ENCODE assay signal across 8 cellular contexts in genomic region chr2:164840930-164841718, GRCh38. TPM values are rescaled to one million over a fixed set of nuclear protein-coding genes. Genes with fewer than 3 reads are reported as not detected.
DNase-seq lines count a peak whose midpoint lies in the region; ATAC-seq, FAIRE-seq and TF ChIP-seq lines count a peak whose summit lies in the region.

No MANE protein-coding gene starts in this region.

- peaks cover 4% of the 10 kb centered on the region for H3K79me2 ChIP-seq in endothelial cell of umbilical vein (ENCODE audit: control insufficient read depth, insufficient read depth, low read length)
- H3K79me2 ChIP-seq in mesendoderm (ENCODE audit: control insufficient read depth, insufficient read depth, low read length), result no peaks in the 10 kb centered on the region

- no peaks in the 10 kb centered on the region for H3K9me1 ChIP-seq in endothelial cell of umbilical vein (replicated peaks; ENCODE audit: control insufficient read depth, extremely low read depth, insufficient read depth, low read length)

- intact Hi-C loops in endothelial cell of umbilical vein (cut with micrococcal nuclease), result loop anchor here (1.0 to 5.0 kb wide), 6 partner anchors 46 to 151 kb away; no protein-coding TSS in a partner anchor

- no peak overlapping the region for H4K5ac ChIP-seq in mesendoderm (ENCODE audit: low read length)

- FAIRE-seq in endothelial cell of umbilical vein (lab: Jason Lieb, UNC), result peak; percentile 18

- peak overlapping the region; percentile 48 to 84 (median 80) for H3K4me3 ChIP-seq in endothelial cell of umbilical vein (replicated peaks in 1 of 3; ENCODE audit: insufficient read depth in 1 of 3, low read depth in 1 of 3, low read length in 3 of 3)
- H3K4me3 ChIP-seq in mesendoderm (ENCODE audit: low read length), result peak overlapping the region; percentile 74

- H3K79me1 ChIP-seq in mesendoderm (ENCODE audit: low read length), result no peaks in the 10 kb centered on the region

- TF ChIP-seq POLR2A in endothelial cell of umbilical vein (IDR thresholded peaks at IDR 0.05; ENCODE audit: low read depth, low read length), result no peak

- peak overlapping the region; percentile 82 for H2AFZ ChIP-seq in endothelial cell of umbilical vein (ENCODE audit: low read depth, low read length)

- H4K20me1 ChIP-seq in endothelial cell of umbilical vein (replicated peaks; ENCODE audit: control insufficient read depth, extremely low read depth, insufficient read depth, low read length), result no peaks in the 10 kb centered on the region

- H2BK15ac ChIP-seq in mesendoderm (replicated peaks; ENCODE audit: low read depth), result no peak overlapping the region

- H3K9ac ChIP-seq in endothelial cell of umbilical vein (replicated peaks; ENCODE audit: extremely low read depth, insufficient read depth, low read length) (peak overlapping the region; percentile 91), mesendoderm (ENCODE audit: low read length) (peak overlapping the region; percentile 72)

- no peak overlapping the region for H4K8ac ChIP-seq in mesendoderm (ENCODE audit: low read depth, low read length)

- peak in 1 of 2 donors; percentile 17 for TF ChIP-seq CTCF in endothelial cell of umbilical vein (IDR thresholded peaks at IDR 0.05; ENCODE audit: extremely low read depth in 1 of 2, insufficient read depth in 1 of 2, low read depth in 1 of 2, low read length in 2 of 2)

- ATAC-seq in HG02588 (IDR thresholded peaks at IDR 0.05; ENCODE audit: unreplicated experiment), result peak; percentile 51

- no peak overlapping the region for H3K23ac ChIP-seq in mesendoderm (ENCODE audit: low read length)

- peak; percentile 20 for DNase-seq in stimulated activated CD4-positive, alpha-beta T cell treated with anti-CD3 and anti-CD28 coated beads, Interleukin-12 subunit alpha, Interleukin-12 subunit beta, amount 100 ng/mL, for 4 hours
- no peak for DNase-seq in stimulated activated CD4-positive, alpha-beta T cell treated with anti-CD3 and anti-CD28 coated beads, Interleukin-4, amount 100 ng/mL, for 24 hours
- peak; percentile 33 for DNase-seq in NCI-H1092 (lab: John Stamatoyannopoulos, UW)
- peak; percentile 88 for DNase-seq in UCSD-AML1 (lab: John Stamatoyannopoulos, UW; ENCODE audit: unreplicated experiment)
- DNase-seq in endothelial cell of umbilical vein (ENCODE audit: low read depth, low spot score), result peak; percentile 83
- DNase-seq in mesendoderm, result peak; percentile 92

- no TSS peak for BruUV-seq in endothelial cell of umbilical vein (replicated peaks; lab: Mats Ljungman, UMichigan)

- no peak overlapping the region for H2BK120ac ChIP-seq in mesendoderm (ENCODE audit: low read depth, low read length)

- H3K4me1 ChIP-seq in endothelial cell of umbilical vein (ENCODE audit: control insufficient read depth, extremely low read depth, insufficient read depth, low read length) (peaks cover 19% of the 10 kb centered on the region), mesendoderm (ENCODE audit: control insufficient read depth, low read depth, low read length) (peaks cover 2% of the 10 kb centered on the region)

- no peak overlapping the region for H2AK5ac ChIP-seq in mesendoderm (ENCODE audit: low read length)

- H3K27ac ChIP-seq in endothelial cell of umbilical vein (ENCODE audit: insufficient read depth, low read depth, low read length) (peak overlapping the region; percentile 74), mesendoderm (ENCODE audit: low read depth, low read length) (peak overlapping the region; percentile 78), temporal lobe (ENCODE audit: low read depth, low read length) (peak overlapping the region; percentile 65)

- H3K9me3 ChIP-seq in endothelial cell of umbilical vein (replicated peaks; ENCODE audit: control insufficient read depth, insufficient read depth, low read length), result no peaks in the 10 kb centered on the region

- CTCF ChIA-PET in endothelial cell of umbilical vein (lab: Charles Lee), result interaction anchor here (0.7 to 3.6 kb wide), 56 partner anchors 9 to 1683 kb away, joined by 3 to 48 read pairs (median 4); partner anchors contain the start of genes GRB14 and SCN3A

- no peaks in the 10 kb centered on the region for H3K27me3 ChIP-seq in endothelial cell of umbilical vein (ENCODE audit: control insufficient read depth in 2 of 2, insufficient read depth in 2 of 2, low read length in 2 of 2)
- no peaks in the 10 kb centered on the region for H3K27me3 ChIP-seq in mesendoderm (ENCODE audit: insufficient read depth, low read length, poor library complexity)

- H3K18ac ChIP-seq in mesendoderm (ENCODE audit: low read length), result peak overlapping the region; percentile 75

- H3K36me3 ChIP-seq in endothelial cell of umbilical vein (ENCODE audit: control insufficient read depth in 2 of 2, extremely low read depth in 1 of 2, insufficient read depth in 2 of 2, low read length in 2 of 2), result no peaks in the 10 kb centered on the region
- H3K36me3 ChIP-seq in mesendoderm (ENCODE audit: control insufficient read depth, insufficient read depth, low read length), result no peaks in the 10 kb centered on the region

- no peak overlapping the region for H2BK5ac ChIP-seq in mesendoderm (ENCODE audit: low read length)

- POLR2A ChIA-PET in endothelial cell of umbilical vein (lab: Charles Lee), result interaction anchor here (0.7 to 1.4 kb wide), 3 partner anchors 8 to 63 kb away, joined by 4 to 5 read pairs (median 5); no protein-coding TSS in a partner anchor

- no CpG with 5 or more reads among the region's 90 CpGs for WGBS in mesendoderm (ENCODE audit: extremely low coverage, insufficient coverage, low lambda C conversion rate)

- H3K56ac ChIP-seq in mesendoderm (ENCODE audit: low read length), result peak overlapping the region; percentile 81

- dilution Hi-C loops in endothelial cell of umbilical vein (cut with MboI; ENCODE audit: extremely low pct_ligation_motif_present, low sequenced_read_pairs), result no loop called here

- H3K4me2 ChIP-seq in endothelial cell of umbilical vein (ENCODE audit: insufficient read depth, low read length) (peak overlapping the region; percentile 96), mesendoderm (ENCODE audit: low read length) (peak overlapping the region; percentile 85)

- no peak overlapping the region for H3K4ac ChIP-seq in mesendoderm (ENCODE audit: low read depth, low read length)

TF ChIP-seq in endothelial cell of umbilical vein, 7 proteins besides CTCF, POLR2A, EP300 and RAD21:
- TF ChIP-seq FOS (IDR thresholded peaks at IDR 0.05; ENCODE audit: borderline replicate concordance, insufficient read depth, low read length), result peak; percentile 5
- peak; percentile 53 for TF ChIP-seq POLR2AphosphoS5 (IDR thresholded peaks at IDR 0.05; ENCODE audit: insufficient read depth, low read depth, low read length)
- TF ChIP-seq EZH2 (IDR thresholded peaks at IDR 0.05; ENCODE audit: borderline replicate concordance, low read depth, low read length, severe bottlenecking), result no peak
- TF ChIP-seq, protein P1, sequence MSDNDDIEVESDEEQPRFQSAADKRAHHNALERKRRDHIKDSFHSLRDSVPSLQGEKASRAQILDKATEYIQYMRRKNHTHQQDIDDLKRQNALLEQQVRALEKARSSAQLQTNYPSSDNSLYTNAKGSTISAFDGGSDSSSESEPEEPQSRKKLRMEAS (IDR thresholded peaks at IDR 0.05; ENCODE audit: insufficient read depth, insufficient read length), result no peak
- no peak for TF ChIP-seq JUN (IDR thresholded peaks at IDR 0.05; ENCODE audit: borderline replicate concordance, insufficient read depth, insufficient read length, low read depth)
- TF ChIP-seq GATA2 (IDR thresholded peaks at IDR 0.05; ENCODE audit: insufficient read depth, insufficient read length, low read depth, low read length), result no peak
- no peak for TF ChIP-seq MYC (IDR thresholded peaks at IDR 0.05; ENCODE audit: low read depth, low read length)

RNA-seq across cellular contexts. Expression of gene COBLL1, which starts 0.5 kb away (rescaled TPM):
- 38.2 and 38.4 TPM in 2 replicates for total RNA-seq in endothelial cell of umbilical vein
- polyA plus RNA-seq in endothelial cell of umbilical vein, result 7.0 and 9.1 TPM in 2 replicates
- 8.5 and 8.6 TPM in 2 replicates for polyA plus RNA-seq in endothelial cell of umbilical vein (2011; cell fraction: cytosol; rRNA removed)
- polyA plus RNA-seq in endothelial cell of umbilical vein (2011; cell fraction: nucleus; rRNA removed), result 29.7 and 30.8 TPM in 2 replicates
- 9.0 and 13.4 TPM in 2 replicates for polyA plus RNA-seq in endothelial cell of umbilical vein (2012)
- 24.9 and 54.1 TPM in 2 replicates for polyA minus RNA-seq in endothelial cell of umbilical vein
- 8.5 TPM for polyA minus RNA-seq in endothelial cell of umbilical vein (2011; cell fraction: cytosol; rRNA and poly(A)+ RNA removed)
- 123 and 182 TPM in 2 replicates for polyA minus RNA-seq in endothelial cell of umbilical vein (2011; cell fraction: nucleus; rRNA and poly(A)+ RNA removed)
- 7.7 TPM for polyA plus RNA-seq in mesendoderm (2013, experiment 1 of 2)
- polyA plus RNA-seq in mesendoderm (2013, experiment 2 of 2), result 7.3 TPM
- total RNA-seq in temporal lobe, result 8.6 TPM
